ENCODE assay signal across 13 cellular contexts in genomic region chr4:7155611-7156071, GRCh38. TPM values are rescaled to one million over a fixed set of nuclear protein-coding genes. Genes with fewer than 3 reads are reported as not detected.
DNase-seq lines count a peak whose midpoint lies in the region; ATAC-seq, FAIRE-seq and TF ChIP-seq lines count a peak whose summit lies in the region.
"Had no signal": no experiment of that assay in that cellular context is flagged by ENCODE, and none has a peak within 500 bp of the region (broad histone marks: within the 10 kb centered on the region; RNA-seq: fewer than 3 reads in every experiment).

No MANE protein-coding gene starts in this region.

- TF ChIP-seq CTCF in astrocyte (IDR thresholded peaks at IDR 0.05; ENCODE audit: insufficient read depth, low read depth, low read length), result no peak
- TF ChIP-seq CTCF in gastroesophageal sphincter (IDR thresholded peaks at IDR 0.05), result no peak
- no peak for TF ChIP-seq CTCF in psoas muscle (IDR thresholded peaks at IDR 0.05)

- H2BK15ac ChIP-seq in mesenchymal stem cell (ENCODE audit: low read depth, poor library complexity, severe bottlenecking), result no peak overlapping the region

- 70 to 73% methylated on average over 9 to 18 of the region's 19 CpGs for WGBS in gastroesophageal sphincter (ENCODE audit: low coverage in 1 of 2), 2 donors
- 77 to 83% (median 82%) methylated on average over 19 of the region's 19 CpGs for WGBS in psoas muscle, 3 donors
- 81% methylated on average over 19 of the region's 19 CpGs for WGBS in mesenchymal stem cell

- H3K4me1 Mint-ChIP-seq in astrocyte (ENCODE audit: low read depth, unreplicated experiment), result peaks cover 21% of the 10 kb centered on the region
- no peaks in the 10 kb centered on the region for H3K4me1 Mint-ChIP-seq in activated CD4-positive, alpha-beta T cell treated with anti-CD3 and anti-CD28 coated beads for 36 hours
- H3K4me1 Mint-ChIP-seq: activated naive CD4-positive, alpha-beta T cell treated with anti-CD3 and anti-CD28 coated beads, Interleukin-2, amount 50 U/mL, for 24 hours had no signal

- H3K14ac ChIP-seq in mesenchymal stem cell (ENCODE audit: low read length in 2 of 2), result no peak overlapping the region

- H3K9me3 ChIP-seq in astrocyte (ENCODE audit: insufficient read depth, low read depth, low read length) (no peaks in the 10 kb centered on the region), gastroesophageal sphincter (no peaks in the 10 kb centered on the region), psoas muscle (no peaks in the 10 kb centered on the region), mesenchymal stem cell (ENCODE audit: control insufficient read depth, low read length) (no peaks in the 10 kb centered on the region)

- no peaks in the 10 kb centered on the region for H3K79me1 ChIP-seq in mesenchymal stem cell (replicated peaks; ENCODE audit: low read length, poor library complexity, severe bottlenecking)

- H3K4me3 Mint-ChIP-seq in astrocyte (ENCODE audit: unreplicated experiment), result no peak overlapping the region
- no peak overlapping the region for H3K4me3 Mint-ChIP-seq in activated CD4-positive, alpha-beta T cell treated with anti-CD3 and anti-CD28 coated beads for 36 hours
- H3K4me3 Mint-ChIP-seq: activated naive CD4-positive, alpha-beta T cell treated with anti-CD3 and anti-CD28 coated beads, Interleukin-2, amount 50 U/mL, for 24 hours; CD8-positive, alpha-beta T cell; T-helper 17 cell had no signal

- no peaks in the 10 kb centered on the region for H3K27me3 ChIP-seq in H7 (ENCODE audit: control insufficient read depth, insufficient read depth, low read length)
- H3K27me3 ChIP-seq in astrocyte (ENCODE audit: insufficient read depth, low read length), result peaks cover 16% of the 10 kb centered on the region
- H3K27me3 ChIP-seq in gastroesophageal sphincter, result no peaks in the 10 kb centered on the region
- H3K27me3 ChIP-seq in psoas muscle (ENCODE audit: insufficient read depth in 3 of 3, low read length in 2 of 3), result peaks cover 0 to 9% (median 3%) of the 10 kb centered on the region in 3 donors
- H3K27me3 ChIP-seq in mesenchymal stem cell (ENCODE audit: control insufficient read depth in 1 of 2, insufficient read depth in 1 of 2, low read length in 2 of 2), result peaks cover 42 to 64% of the 10 kb centered on the region in 2 experiments

- H4K20me1 ChIP-seq in astrocyte (ENCODE audit: insufficient read depth, low read length), result no peaks in the 10 kb centered on the region

- intact Hi-C loops in psoas muscle (cut with DNase I), result no loop called here
- intact Hi-C loops in activated CD4-positive, alpha-beta T cell treated with anti-CD3 and anti-CD28 coated beads for 36 hours (cut with DNase I, micrococcal nuclease), result no loop called here

- H3K9ac ChIP-seq in astrocyte (ENCODE audit: low read length) (no peak overlapping the region), mesenchymal stem cell (ENCODE audit: low read length) (no peak overlapping the region)

- H4K8ac ChIP-seq in mesenchymal stem cell (ENCODE audit: low read length), result no peak overlapping the region

- H3K4me3 ChIP-seq in H7 (ENCODE audit: insufficient read depth, low read depth, low read length), result no peak overlapping the region
- H3K4me3 ChIP-seq in astrocyte (ENCODE audit: insufficient read depth, low read depth, low read length), result no peak overlapping the region
- no peak overlapping the region for H3K4me3 ChIP-seq in gastroesophageal sphincter
- H3K4me3 ChIP-seq in psoas muscle, result no peak overlapping the region
- no peak overlapping the region for H3K4me3 ChIP-seq in mesenchymal stem cell (ENCODE audit: insufficient read depth in 1 of 2, low read depth in 1 of 2, low read length in 2 of 2)

- H3K27me3 Mint-ChIP-seq in astrocyte (ENCODE audit: low read depth, unreplicated experiment), result peaks cover 54% of the 10 kb centered on the region
- H3K27me3 Mint-ChIP-seq in activated CD4-positive, alpha-beta T cell treated with anti-CD3 and anti-CD28 coated beads for 36 hours, result peaks cover 14% of the 10 kb centered on the region

- no peak for TF ChIP-seq POLR2A in gastroesophageal sphincter (IDR thresholded peaks at IDR 0.05)

- no peak overlapping the region for H2AFZ ChIP-seq in astrocyte (ENCODE audit: low read depth, low read length)
- no peak overlapping the region for H2AFZ ChIP-seq in mesenchymal stem cell (ENCODE audit: low read depth, low read length)

- no peak overlapping the region for H3K18ac ChIP-seq in mesenchymal stem cell (ENCODE audit: low read depth in 1 of 2, low read length in 2 of 2)

- TF ChIP-seq EP300 in gastroesophageal sphincter (IDR thresholded peaks at IDR 0.05), result no peak

- H3K36me3 Mint-ChIP-seq in astrocyte (ENCODE audit: low read depth, unreplicated experiment), result peaks cover 5% of the 10 kb centered on the region
- H3K36me3 Mint-ChIP-seq in activated CD4-positive, alpha-beta T cell treated with anti-CD3 and anti-CD28 coated beads for 36 hours (ENCODE audit: low read depth), result no peaks in the 10 kb centered on the region
- H3K36me3 Mint-ChIP-seq: activated naive CD4-positive, alpha-beta T cell treated with anti-CD3 and anti-CD28 coated beads, Interleukin-2, amount 50 U/mL, for 24 hours; CD8-positive, alpha-beta T cell had no signal

- H2BK120ac ChIP-seq in mesenchymal stem cell (ENCODE audit: low read depth, low read length), result no peak overlapping the region

- POLR2A ChIA-PET in activated CD4-positive, alpha-beta T cell treated with anti-CD3 and anti-CD28 coated beads for 36 hours (lab: Charles Lee), result no interaction called here

- no peaks in the 10 kb centered on the region for H3K36me3 ChIP-seq in H7 (replicated peaks; ENCODE audit: control insufficient read depth, insufficient read depth, low read length)
- no peaks in the 10 kb centered on the region for H3K36me3 ChIP-seq in astrocyte (ENCODE audit: insufficient read depth, low read length)
- H3K36me3 ChIP-seq in gastroesophageal sphincter, result no peaks in the 10 kb centered on the region
- H3K36me3 ChIP-seq in psoas muscle (ENCODE audit: insufficient read depth in 1 of 2, low read depth in 1 of 2), result no peaks in the 10 kb centered on the region
- no peaks in the 10 kb centered on the region for H3K36me3 ChIP-seq in mesenchymal stem cell (ENCODE audit: control insufficient read depth in 1 of 2, insufficient read depth in 2 of 2, low read depth in 1 of 2, low read length in 2 of 2)

- FAIRE-seq in astrocyte (lab: Jason Lieb, UNC), result no peak

- no peak overlapping the region for H2BK5ac ChIP-seq in mesenchymal stem cell (ENCODE audit: low read depth, low read length, poor library complexity, severe bottlenecking)

- no peak overlapping the region for H3K27ac Mint-ChIP-seq in astrocyte (ENCODE audit: unreplicated experiment)
- H3K27ac Mint-ChIP-seq in activated CD4-positive, alpha-beta T cell treated with anti-CD3 and anti-CD28 coated beads for 36 hours, result no peak overlapping the region
- H3K27ac Mint-ChIP-seq: activated naive CD4-positive, alpha-beta T cell treated with anti-CD3 and anti-CD28 coated beads, Interleukin-2, amount 50 U/mL, for 24 hours; CD8-positive, alpha-beta T cell; T-helper 17 cell had no signal

- H3K79me2 ChIP-seq in astrocyte (ENCODE audit: insufficient read depth, low read length), result no peaks in the 10 kb centered on the region

- H3K4ac ChIP-seq in mesenchymal stem cell (ENCODE audit: low read depth in 1 of 2, low read length in 2 of 2), result no peak overlapping the region

- H3K4me1 ChIP-seq in astrocyte (ENCODE audit: insufficient read depth, low read length), result peaks cover 6% of the 10 kb centered on the region
- H3K4me1 ChIP-seq in gastroesophageal sphincter, result peaks cover 0 to 19% (median 7%) of the 10 kb centered on the region in 3 donors
- H3K4me1 ChIP-seq in psoas muscle, result no peaks in the 10 kb centered on the region
- H3K4me1 ChIP-seq in mesenchymal stem cell (ENCODE audit: control insufficient read depth, insufficient read depth, low read depth, low read length), result peaks cover 14% of the 10 kb centered on the region

- ATAC-seq in gastroesophageal sphincter (peak; percentile 59), psoas muscle (no peak), HG03565 (IDR thresholded peaks at IDR 0.05; ENCODE audit: unreplicated experiment) (no peak)
- ATAC-seq in activated CD4-positive, alpha-beta T cell treated with anti-CD3 and anti-CD28 coated beads for 36 hours, result no peak
- ATAC-seq: CD8-positive, alpha-beta T cell; PC-3; T-helper 17 cell had no signal

- no peak overlapping the region for H4K91ac ChIP-seq in mesenchymal stem cell (ENCODE audit: low read length)

- no peak overlapping the region for H2AK5ac ChIP-seq in mesenchymal stem cell (ENCODE audit: low read length, severe bottlenecking)

- H3K27ac ChIP-seq in astrocyte (ENCODE audit: low read depth, low read length) (no peak overlapping the region), gastroesophageal sphincter (peak overlapping the region in 2 of 4 donors; percentile 3 to 35), psoas muscle (peak overlapping the region; percentile 42), mesenchymal stem cell (ENCODE audit: low read length, poor library complexity, severe bottlenecking) (no peak overlapping the region)

- H3K4me2 ChIP-seq in astrocyte (ENCODE audit: low read length) (peak overlapping the region; percentile 21), mesenchymal stem cell (ENCODE audit: low read length, poor library complexity, severe bottlenecking) (no peak overlapping the region)

- H2BK12ac ChIP-seq in mesenchymal stem cell (ENCODE audit: low read length in 2 of 2), result no peak overlapping the region

- peaks cover 9% of the 10 kb centered on the region for H3K9me3 Mint-ChIP-seq in astrocyte (ENCODE audit: unreplicated experiment)
- no peaks in the 10 kb centered on the region for H3K9me3 Mint-ChIP-seq in activated CD4-positive, alpha-beta T cell treated with anti-CD3 and anti-CD28 coated beads for 36 hours (ENCODE audit: low read depth)
- H3K9me3 Mint-ChIP-seq: activated naive CD4-positive, alpha-beta T cell treated with anti-CD3 and anti-CD28 coated beads, Interleukin-2, amount 50 U/mL, for 24 hours; CD8-positive, alpha-beta T cell had no signal

- CTCF ChIA-PET in activated CD4-positive, alpha-beta T cell treated with anti-CD3 and anti-CD28 coated beads for 36 hours (lab: Charles Lee), result no interaction called here

- no peak overlapping the region for H3K23ac ChIP-seq in mesenchymal stem cell (ENCODE audit: low read length in 2 of 2)

- DNase-seq in H7, result peak; percentile 48
- DNase-seq in astrocyte (ENCODE audit: low read depth), result peak; percentile 74
- peak in 1 of 2 donors; percentile 60 for DNase-seq in psoas muscle
- no peak for DNase-seq in activated CD4-positive, alpha-beta T cell treated with anti-CD3 and anti-CD28 coated beads for 36 hours
- no peak for DNase-seq in inferior parietal cortex (ENCODE audit: extremely low spot score)
- no peak for DNase-seq in mesenchymal stem cell
- DNase-seq: activated CD4-positive, alpha-beta T cell treated with anti-CD3 and anti-CD28 coated beads, Interleukin-2, amount 50 U/mL, for 48 hours; CD8-positive, alpha-beta T cell; PC-3; T-helper 17 cell had no signal

RNA-seq across cellular contexts. Expression of gene SORCS2, which starts 36.7 kb away (rescaled TPM):
- total RNA-seq in H7 (2014; rRNA removed; shearing (Covaris generic)), result 2.0 and 4.9 TPM in 2 replicates
- total RNA-seq in astrocyte, result 13.8 and 25.7 TPM in 2 replicates
- 1 to 10 TPM; 2.0 to 7.4 (median 3.6) TPM for total RNA-seq in gastroesophageal sphincter
- 1 to 10 TPM in 2 of 4 donors, under 1 TPM in 2; 0.36 to 1.5 (median 0.89) TPM for total RNA-seq in psoas muscle
- polyA plus RNA-seq in psoas muscle, result under 1 TPM; 0.18 to 0.32 (median 0.18) TPM
- total RNA-seq in activated CD4-positive, alpha-beta T cell treated with anti-CD3 and anti-CD28 coated beads for 36 hours, result under 1 TPM in 1 of 2 experiments, not detected in 1; 0.04 TPM
- polyA plus RNA-seq in mesenchymal stem cell (2013, experiment 1 of 2), result 0.80 TPM
- polyA plus RNA-seq in mesenchymal stem cell (2013, experiment 2 of 2), result 0.64 TPM
- total RNA-seq: CD8-positive, alpha-beta T cell; T-helper 17 cell had no signal

Comparison
In these comparisons a context has a peak if more than half of its experiments do, and no peak if none do; other contexts are left out.
1. DNase-seq: peak in H7 (single experiment) and astrocyte (single experiment); none in activated CD4-positive, alpha-beta T cell treated with anti-CD3 and anti-CD28 coated beads for 36 hours (single experiment), inferior parietal cortex (single experiment) and mesenchymal stem cell (single experiment).